ENCODE assay signal across 17 cellular contexts in genomic region chr10:76168437-76168836, GRCh38.
A peak's percentile ranks its signal among the peaks of the same experiment; 100 is the strongest.
DNase-seq lines count a peak whose midpoint lies in the region; ATAC-seq, FAIRE-seq and TF ChIP-seq lines count a peak whose summit lies in the region.
"Had no signal": no experiment of that assay in that cellular context is flagged by ENCODE, and none has a peak within 500 bp of the region (broad histone marks: within the 10 kb centered on the region; RNA-seq: fewer than 3 reads in every experiment).

No MANE protein-coding gene starts in this region.

- peak; percentile 5 for FAIRE-seq in keratinocyte (lab: Jason Lieb, UNC)
- FAIRE-seq: GM12892 had no signal

- H3K79me2 ChIP-seq in keratinocyte (ENCODE audit: control insufficient read depth, insufficient read depth, low read length), result no peaks in the 10 kb centered on the region

- no peaks in the 10 kb centered on the region for H3K36me3 ChIP-seq in keratinocyte (ENCODE audit: control insufficient read depth in 2 of 2, extremely low read depth in 1 of 2, insufficient read depth in 2 of 2, low read length in 2 of 2)
- H3K36me3 ChIP-seq: BE2C had no signal

- no peak overlapping the region for H3K4me3 ChIP-seq in keratinocyte (ENCODE audit: control insufficient read depth in 2 of 3, extremely low read depth in 1 of 3, insufficient read depth in 2 of 3, low read depth in 1 of 3, low read length in 3 of 3)
- H3K4me3 ChIP-seq: A549, GM23338 had no signal

- no peaks in the 10 kb centered on the region for H3K4me1 Mint-ChIP-seq in activated T-cell treated with anti-CD3 and anti-CD28 coated beads, Interleukin-2, amount 50 U/mL, for 4 hours (ENCODE audit: low read depth)
- H3K4me1 Mint-ChIP-seq: CD4-positive, alpha-beta memory T cell had no signal

- TF ChIP-seq CTCF in keratinocyte (optimal IDR thresholded peaks at IDR 0.05 in 1 of 3, IDR thresholded peaks at IDR 0.05 in 1 of 3, conservative IDR thresholded peaks at IDR 0.05 in 1 of 3; ENCODE audit: extremely low read depth in 1 of 3, insufficient read depth in 2 of 3, low read length in 3 of 3), result no peak

- peaks cover 11% of the 10 kb centered on the region for H3K9me3 Mint-ChIP-seq in activated T-cell treated with anti-CD3 and anti-CD28 coated beads, Interleukin-2, amount 50 U/mL, for 4 hours

- ATAC-seq in activated T-cell treated with anti-CD3 and anti-CD28 coated beads, Interleukin-2, amount 50 U/mL, for 4 hours, result peak; percentile 63 to 83
- ATAC-seq: A549, GM23338 had no signal

- H3K9ac ChIP-seq in keratinocyte (ENCODE audit: control insufficient read depth, extremely low read depth, insufficient read depth, low read length), result no peak overlapping the region

- H4K20me1 ChIP-seq in keratinocyte (ENCODE audit: control insufficient read depth, extremely low read depth, insufficient read depth, low read length), result no peaks in the 10 kb centered on the region

- H3K4me2 ChIP-seq in keratinocyte (ENCODE audit: control insufficient read depth, extremely low read depth, insufficient read depth, low read depth, low read length), result no peak overlapping the region
- H3K4me2 ChIP-seq: A549, GM23338 had no signal

- H2AFZ ChIP-seq in keratinocyte (ENCODE audit: control insufficient read depth, low read length), result no peak overlapping the region
- H2AFZ ChIP-seq: GM23338 had no signal

- peaks cover 2% of the 10 kb centered on the region for H3K27me3 Mint-ChIP-seq in activated T-cell treated with anti-CD3 and anti-CD28 coated beads, Interleukin-2, amount 50 U/mL, for 4 hours (ENCODE audit: low read depth)
- H3K27me3 Mint-ChIP-seq: CD4-positive, alpha-beta memory T cell had no signal

- dilution Hi-C loops in keratinocyte (cut with MboI; ENCODE audit: extremely low pct_ligation_motif_present, low sequenced_read_pairs), result no loop called here

- H3K36me3 Mint-ChIP-seq in activated T-cell treated with anti-CD3 and anti-CD28 coated beads, Interleukin-2, amount 50 U/mL, for 4 hours (ENCODE audit: insufficient read depth), result no peaks in the 10 kb centered on the region
- H3K36me3 Mint-ChIP-seq: CD4-positive, alpha-beta memory T cell had no signal

- no peak overlapping the region for H3K4me3 Mint-ChIP-seq in activated T-cell treated with anti-CD3 and anti-CD28 coated beads, Interleukin-2, amount 50 U/mL, for 4 hours
- H3K4me3 Mint-ChIP-seq: CD4-positive, alpha-beta memory T cell; GM23338 had no signal

- H3K9me1 ChIP-seq in keratinocyte (ENCODE audit: control insufficient read depth, extremely low read depth, insufficient read depth, low read length), result no peaks in the 10 kb centered on the region

- H3K27me3 ChIP-seq in keratinocyte (ENCODE audit: control insufficient read depth, extremely low read depth, insufficient read depth, low read length), result no peaks in the 10 kb centered on the region
- H3K27me3 ChIP-seq: BE2C had no signal

- H3K9me3 ChIP-seq in keratinocyte (ENCODE audit: control insufficient read depth, low read depth, low read length), result no peaks in the 10 kb centered on the region
- H3K9me3 ChIP-seq: BE2C had no signal

- no peaks in the 10 kb centered on the region for H3K4me1 ChIP-seq in keratinocyte (ENCODE audit: control insufficient read depth, extremely low read depth, insufficient read depth, low read length)
- H3K4me1 ChIP-seq: A549, BE2C had no signal

- H3K27ac ChIP-seq in keratinocyte (ENCODE audit: control insufficient read depth, insufficient read depth, low read length), result no peak overlapping the region
- H3K27ac ChIP-seq: A549, C4-2B, HL-60 had no signal

- no peak for DNase-seq in activated T-cell treated with anti-CD3 and anti-CD28 coated beads, Interleukin-2, amount 50 U/mL, for 4 hours
- no peak for DNase-seq in activated T-cell treated with anti-CD3 and anti-CD28 coated beads for 4 hours
- peak; percentile 2 for DNase-seq in stimulated activated CD4-positive, alpha-beta T cell treated with anti-CD3 and anti-CD28 coated beads, Interleukin-15, amount 100 ng/mL, for 24 hours
- no peak for DNase-seq in stimulated activated CD4-positive, alpha-beta T cell treated with anti-CD3 and anti-CD28 coated beads, Interleukin-4, amount 100 ng/mL, for 24 hours
- no peak for DNase-seq in keratinocyte (ENCODE audit: low read depth, low spot score)
- DNase-seq in NCI-H2171 (lab: John Stamatoyannopoulos, UW), result no peak
- DNase-seq: BE2C; CD4-positive, alpha-beta memory T cell; DMS153; DND-41; GDM1; H7 had no signal
